ENCODE assay signal across 8 cellular contexts in genomic region chr1:224623743-224624333, GRCh38. TPM values are rescaled to one million over a fixed set of nuclear protein-coding genes. Genes with fewer than 3 reads are reported as not detected.
DNase-seq lines count a peak whose midpoint lies in the region; ATAC-seq and TF ChIP-seq lines count a peak whose summit lies in the region.

No MANE protein-coding gene starts in this region.

- CTCF ChIA-PET in AG04449 (lab: Yijun Ruan, JAX), result interaction anchor here (1.2 to 3.9 kb wide), 8 partner anchors 9 to 228 kb away, joined by 3 to 32 read pairs (median 8); no protein-coding TSS in a partner anchor

- peaks cover 10 to 19% of the 10 kb centered on the region in 2 donors for H3K36me3 Mint-ChIP-seq in activated naive CD4-positive, alpha-beta T cell treated with anti-CD3 and anti-CD28 coated beads, Interleukin-2, amount 50 U/mL, for 72 hours
- H3K36me3 Mint-ChIP-seq in mesothelial cell of epicardium, result peaks cover 3% of the 10 kb centered on the region

- peak; percentile 58 for DNase-seq in AG04449 (ENCODE audit: low read depth, low spot score)
- DNase-seq in SKM-1 (lab: John Stamatoyannopoulos, UW; ENCODE audit: unreplicated experiment), result peak; percentile 63
- DNase-seq in activated naive CD4-positive, alpha-beta T cell treated with anti-CD3 and anti-CD28 coated beads, Interleukin-2, amount 50 U/mL, for 72 hours (ENCODE audit: low spot score in 2 of 2), result peak; percentile 56 to 69
- DNase-seq in myocyte (ENCODE audit: low read depth), result peak; percentile 98
- DNase-seq in mesothelial cell of epicardium (ENCODE audit: low spot score in 2 of 2, unreplicated experiment in 2 of 2), result no peak
- DNase-seq in NCI-H69 (lab: John Stamatoyannopoulos, UW), result no peak

- H3K4me3 ChIP-seq in AG04449 (ENCODE audit: low read depth, low read length), result no peak overlapping the region; the same call in 1 of the 2 replicates

- POLR2A ChIA-PET in AG04449 (lab: Yijun Ruan, JAX), result interaction anchor here (0.8 to 1.2 kb wide), 3 partner anchors 14 to 94 kb away, joined by 3 read pairs; no protein-coding TSS in a partner anchor

- H3K9me3 Mint-ChIP-seq in activated naive CD4-positive, alpha-beta T cell treated with anti-CD3 and anti-CD28 coated beads, Interleukin-2, amount 50 U/mL, for 72 hours, result peaks cover 10 to 11% of the 10 kb centered on the region in 2 donors
- H3K9me3 Mint-ChIP-seq in mesothelial cell of epicardium, result peaks cover 12% of the 10 kb centered on the region

- TF ChIP-seq CTCF in AG04449 (IDR thresholded peaks at IDR 0.05; ENCODE audit: insufficient read depth, low read length, missing control alignments) (no peak), mesothelial cell of epicardium (IDR thresholded peaks at IDR 0.05; ENCODE audit: unreplicated experiment) (no peak)

- peak overlapping the region; percentile 59 to 75 for H3K27ac Mint-ChIP-seq in activated naive CD4-positive, alpha-beta T cell treated with anti-CD3 and anti-CD28 coated beads, Interleukin-2, amount 50 U/mL, for 72 hours
- H3K27ac Mint-ChIP-seq in mesothelial cell of epicardium, result no peak overlapping the region

- peaks cover 13% of the 10 kb centered on the region for H3K4me1 Mint-ChIP-seq in mesothelial cell of epicardium

- H3K4me3 Mint-ChIP-seq in mesothelial cell of epicardium, result no peak overlapping the region

- ATAC-seq in GM18909 (IDR thresholded peaks at IDR 0.05; ENCODE audit: poor library complexity, unreplicated experiment) (peak; percentile 97), HG03280 (IDR thresholded peaks at IDR 0.05; ENCODE audit: unreplicated experiment) (peak; percentile 78)
- peak; percentile 92 to 96 for ATAC-seq in activated naive CD4-positive, alpha-beta T cell treated with anti-CD3 and anti-CD28 coated beads, Interleukin-2, amount 50 U/mL, for 72 hours

- peaks cover 63% of the 10 kb centered on the region for H3K27me3 Mint-ChIP-seq in mesothelial cell of epicardium (ENCODE audit: low read depth)

RNA-seq across cellular contexts. Expression of gene CNIH3, which starts 7.7 kb away (rescaled TPM):
- 1 to 10 TPM; 1.1 to 1.8 TPM for total RNA-seq in activated naive CD4-positive, alpha-beta T cell treated with anti-CD3 and anti-CD28 coated beads, Interleukin-2, amount 50 U/mL, for 72 hours
- total RNA-seq in myocyte (6.3 and 14.7 TPM in 2 replicates), mesothelial cell of epicardium (7.3 to 9.2 TPM (median 8.3 TPM) in 3 replicates)
- 6.9 TPM for polyA plus RNA-seq in myocyte (2012)

Comparison
In these comparisons a context has a peak if more than half of its experiments do, and no peak if none do; other contexts are left out.
1. DNase-seq: peak in AG04449 (single experiment), SKM-1 (single experiment), activated naive CD4-positive, alpha-beta T cell treated with anti-CD3 and anti-CD28 coated beads, Interleukin-2, amount 50 U/mL, for 72 hours (2 of 2) and myocyte (single experiment); none in mesothelial cell of epicardium (0 of 2) and NCI-H69 (single experiment).
2. Peak in every context shown above with its lines, with median percentiles within 50 percentile points of each other: ATAC-seq.